ENCODE assay signal across 29 cellular contexts in genomic region chr17:67187927-67188326, GRCh38.
"Had no signal": no experiment of that assay in that cellular context is flagged by ENCODE, and none has a peak within 500 bp of the region (broad histone marks: within the 10 kb centered on the region; RNA-seq: fewer than 3 reads in every experiment).

No MANE protein-coding gene starts in this region.

- H3K4me1 Mint-ChIP-seq: nephron; neural progenitor cell; stimulated activated memory B cell treated with anti-CD40 and anti-IgM and Interleukin-4, amounts not matched to agents 10 μg/mL and 1 μg/mL and 100 μg/mL, for 72 hours had no signal

- H3K4me3 Mint-ChIP-seq: naive thymus-derived CD4-positive, alpha-beta T cell; nephron; neural progenitor cell; stimulated activated memory B cell treated with anti-CD40 and anti-IgM and Interleukin-4, amounts not matched to agents 10 μg/mL and 1 μg/mL and 100 μg/mL, for 72 hours; stimulated activated naive CD8-positive, alpha-beta T cell treated with anti-CD3 and anti-CD28 coated beads, Interleukin-15, amount 100 ng/mL, for 72 hours; type B pancreatic cell had no signal

- H3K27ac ChIP-seq: neural progenitor cell, ovary, parathyroid adenoma, psoas muscle, right lobe of liver, sigmoid colon, suprapubic skin, testis, tibial artery, transverse colon, upper lobe of right lung, uterus had no signal

- H3K27ac Mint-ChIP-seq: nephron; neural progenitor cell; stimulated activated memory B cell treated with anti-CD40 and anti-IgM and Interleukin-4, amounts not matched to agents 10 μg/mL and 1 μg/mL and 100 μg/mL, for 72 hours; type B pancreatic cell had no signal

- H3K9me3 Mint-ChIP-seq: naive thymus-derived CD4-positive, alpha-beta T cell; nephron; neural progenitor cell; stimulated activated memory B cell treated with anti-CD40 and anti-IgM and Interleukin-4, amounts not matched to agents 10 μg/mL and 1 μg/mL and 100 μg/mL, for 72 hours; stimulated activated naive CD8-positive, alpha-beta T cell treated with anti-CD3 and anti-CD28 coated beads, Interleukin-15, amount 100 ng/mL, for 72 hours; type B pancreatic cell had no signal

- H3K27me3 Mint-ChIP-seq: naive thymus-derived CD4-positive, alpha-beta T cell; progenitor cell of endocrine pancreas; stimulated activated memory B cell treated with anti-CD40 and anti-IgM and Interleukin-4, amounts not matched to agents 10 μg/mL and 1 μg/mL and 100 μg/mL, for 72 hours; stimulated activated naive CD8-positive, alpha-beta T cell treated with anti-CD3 and anti-CD28 coated beads, Interleukin-15, amount 100 ng/mL, for 72 hours; type B pancreatic cell had no signal

- H3K27me3 ChIP-seq: neural progenitor cell, ovary, right lobe of liver, sigmoid colon, suprapubic skin, testis, tibial artery, transverse colon, upper lobe of right lung, uterus had no signal

- H3K4me3 ChIP-seq: neural progenitor cell, ovary, psoas muscle, right lobe of liver, sigmoid colon, suprapubic skin, testis, tibial artery, transverse colon, upper lobe of right lung, uterus had no signal

- H3K4me1 ChIP-seq: neural progenitor cell, parathyroid adenoma, psoas muscle, sigmoid colon, suprapubic skin, tibial artery, transverse colon, uterus had no signal

- FAIRE-seq: small intestine had no signal

- DNase-seq: naive thymus-derived CD4-positive, alpha-beta T cell; occipital lobe; ovary; posterior cingulate gyrus; psoas muscle; right cardiac atrium; right lobe of liver; sigmoid colon; small intestine; stimulated activated CD4-positive, alpha-beta T cell treated with anti-CD3 and anti-CD28 coated beads, Interleukin-15, amount 100 ng/mL, for 24 hours; stimulated activated CD4-positive, alpha-beta T cell treated with anti-CD3 and anti-CD28 coated beads, Interleukin-2, amount 100 ng/mL, for 24 hours; stimulated activated CD4-positive, alpha-beta T cell treated with anti-CD3 and anti-CD28 coated beads, Interleukin-2, amount 100 ng/mL, for 48 hours; stimulated activated CD4-positive, alpha-beta T cell treated with anti-CD3 and anti-CD28 coated beads, Interleukin-4, amount 100 ng/mL, for 24 hours; stimulated activated naive CD4-positive, alpha-beta T cell; stimulated activated naive CD8-positive, alpha-beta T cell treated with anti-CD3 and anti-CD28 coated beads, Interleukin-15, amount 100 ng/mL, for 72 hours; stimulated activated naive CD8-positive, alpha-beta T cell treated with anti-CD3 and anti-CD28 coated beads, Interleukin-15, Interleukin-2, amounts not matched to agents 100 U/mL and 50 U/mL, for 24 hours; substantia nigra; testis; tibial artery; transverse colon; upper lobe of right lung; uterus had no signal

- ATAC-seq: naive thymus-derived CD4-positive, alpha-beta T cell; psoas muscle; right cardiac atrium; right lobe of liver; stimulated activated memory B cell treated with anti-CD40 and anti-IgM and Interleukin-4, amounts not matched to agents 10 μg/mL and 1 μg/mL and 100 μg/mL, for 72 hours; stimulated activated naive CD8-positive, alpha-beta T cell treated with anti-CD3 and anti-CD28 coated beads, Interleukin-15, amount 100 ng/mL, for 72 hours; stimulated activated naive CD8-positive, alpha-beta T cell treated with anti-CD3 and anti-CD28 coated beads, Interleukin-15, Interleukin-2, amounts not matched to agents 100 U/mL and 50 U/mL, for 24 hours; upper lobe of right lung had no signal

- H3K9me3 ChIP-seq: ovary, psoas muscle, right lobe of liver, sigmoid colon, suprapubic skin, testis, tibial artery, transverse colon, upper lobe of right lung, uterus had no signal

- H3K36me3 ChIP-seq: neural progenitor cell, ovary, uterus had no signal
